In the genomic region with DNA sequence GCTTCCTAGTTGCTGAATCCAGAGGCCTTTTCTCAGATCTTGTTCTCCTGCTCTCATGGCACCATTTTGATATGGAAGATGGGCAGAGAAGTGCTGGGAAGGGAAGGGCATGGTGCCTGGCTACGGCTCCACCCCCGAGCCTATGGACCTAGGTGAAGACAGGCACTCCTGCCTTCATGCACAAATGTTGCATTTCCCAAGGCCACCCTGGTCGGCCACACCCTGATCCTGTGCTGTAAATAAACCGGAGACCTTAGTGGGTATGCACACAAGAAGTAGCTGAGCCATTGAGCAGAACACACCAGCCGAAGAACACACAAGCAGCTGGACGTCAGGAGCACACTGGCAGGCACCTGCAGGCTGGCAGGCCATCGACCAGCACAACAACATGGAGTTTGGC, we compare ENCODE assay signal across 6 cellular contexts.
"Had no signal": no experiment of that assay in that cellular context is flagged by ENCODE, and none has a peak within 500 bp of the region (broad histone marks: within the 10 kb centered on the region; RNA-seq: fewer than 3 reads in every experiment).

No MANE protein-coding gene starts in this region.

- H3K4me3 ChIP-seq: GM23338, HAP-1 had no signal

- H3K36me3 ChIP-seq: HAP-1 had no signal

- H2AFZ ChIP-seq: GM23338 had no signal

- DNase-seq: H7, HFFc6, KG1 had no signal

- H3K4me2 ChIP-seq: GM23338 had no signal

- FAIRE-seq: HTR-8/SVneo had no signal

- H3K4me1 ChIP-seq: HAP-1 had no signal

- H3K9me3 ChIP-seq: HAP-1 had no signal
